8 cellular contexts compared by ENCODE assay signal in the genomic region with DNA sequence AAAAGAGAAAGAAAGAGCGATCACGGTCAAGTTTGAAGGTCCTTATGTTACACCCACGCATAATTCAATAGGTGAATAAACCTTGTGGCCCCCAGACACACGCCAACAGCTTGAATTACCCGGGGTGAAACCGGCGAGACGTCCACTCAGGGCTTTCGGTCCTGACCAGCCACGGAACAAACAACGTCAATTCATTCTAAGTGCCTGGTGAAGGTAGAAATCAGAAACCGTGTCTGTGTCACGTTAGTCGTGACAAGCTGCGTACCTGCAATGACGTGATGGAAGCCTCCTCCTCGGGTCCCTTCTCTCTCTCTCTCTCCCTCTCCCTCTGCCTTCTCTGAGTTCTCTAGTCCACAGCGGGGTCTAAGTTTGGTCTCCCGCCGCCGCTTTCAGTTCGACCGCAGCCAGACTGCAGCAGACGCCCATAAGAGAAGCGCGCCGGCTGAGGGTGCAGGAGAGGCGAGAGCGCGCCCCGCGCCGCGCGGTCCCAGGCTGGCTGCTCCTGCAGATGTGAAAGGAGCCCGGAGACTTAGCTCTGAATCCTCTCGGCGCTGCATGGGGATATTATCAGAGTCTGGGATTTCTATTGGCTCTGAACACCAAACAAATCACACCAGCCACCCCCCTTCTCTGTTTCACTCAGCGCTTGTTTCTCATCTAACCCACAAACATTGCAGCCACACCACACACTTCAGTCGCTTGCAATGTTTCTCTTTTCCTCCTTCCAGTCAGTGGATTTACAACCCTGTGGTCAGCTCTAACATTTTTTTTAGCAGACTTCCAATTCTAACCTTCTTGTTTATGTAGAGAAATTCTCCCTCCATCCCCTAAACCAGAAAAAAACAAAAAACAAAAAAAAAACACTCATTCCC. TPM values are rescaled to one million over a fixed set of nuclear protein-coding genes. Genes with fewer than 3 reads are reported as not detected.
DNase-seq lines count a peak whose midpoint lies in the region; ATAC-seq and TF ChIP-seq lines count a peak whose summit lies in the region.

A gene (minus strand): TSS at position 537 of the 872 bp plus-strand sequence. CDS start 118,680 bp downstream, outside the sequence.

- peak within 1 kb of the TSS; percentile 3 to 26; a peak in 2 of 4 replicates for H3K27ac ChIP-seq in SK-N-SH (ENCODE audit: low read depth in 2 of 2, low read length in 1 of 2)
- H3K27ac ChIP-seq in body of pancreas: no peak within 1 kb of the TSS

- 3% methylated on average over 40 of the region's 40 CpGs for WGBS in SK-N-SH (ENCODE audit: low lambda C conversion rate)
- 1% methylated on average over 40 of the region's 40 CpGs for WGBS in body of pancreas, 2 donors

- H3K27me3 ChIP-seq in SK-N-SH (ENCODE audit: insufficient read depth): no peaks in the 10 kb centered on the region
- H3K27me3 ChIP-seq in body of pancreas: no peaks in the 10 kb centered on the region
- H3K27me3 ChIP-seq in skeletal muscle satellite cell (ENCODE audit: control insufficient read depth, insufficient read depth, low read length): peaks cover 29% of the 10 kb centered on the region

- H3F3A ChIP-seq in SK-N-SH (replicated peaks; ENCODE audit: insufficient read depth): peaks cover 7% of the 10 kb centered on the region

- no peaks in the 10 kb centered on the region for H3K36me3 ChIP-seq in SK-N-SH (replicated peaks in 1 of 2; ENCODE audit: control insufficient read depth in 1 of 2, insufficient read depth in 2 of 2, low read length in 1 of 2)
- H3K36me3 ChIP-seq in body of pancreas (replicated peaks in 1 of 2; ENCODE audit: insufficient read depth in 1 of 2, low read depth in 2 of 2): no peaks in the 10 kb centered on the region
- H3K36me3 ChIP-seq in skeletal muscle satellite cell (ENCODE audit: insufficient read depth, low read length): no peaks in the 10 kb centered on the region

- H3K4me2 ChIP-seq in SK-N-SH (peak within 1 kb of the TSS; percentile 85), skeletal muscle satellite cell (ENCODE audit: low read length) (peak within 1 kb of the TSS; percentile 85)

- TF ChIP-seq CTCF in SK-N-SH (IDR thresholded peaks at IDR 0.05): no peak
- no peak for TF ChIP-seq CTCF in body of pancreas (IDR thresholded peaks at IDR 0.05)

- POLR2A ChIA-PET in SK-N-SH (lab: Yijun Ruan, JAX): no interaction called here

- no peak for TF ChIP-seq EP300 in SK-N-SH (IDR thresholded peaks at IDR 0.05; ENCODE audit: borderline replicate concordance in 1 of 2, low read depth in 1 of 2, low read length in 1 of 2)

- CTCF ChIA-PET in SK-N-SH (lab: Yijun Ruan, JAX): interaction anchor here (0.9 to 3.2 kb wide), 4 partner anchors 80 to 423 kb away, joined by 3 to 18 read pairs (median 4); no protein-coding TSS in a partner anchor

- H4K20me1 ChIP-seq in SK-N-SH (ENCODE audit: insufficient read depth): no peaks in the 10 kb centered on the region

- H3K79me2 ChIP-seq in SK-N-SH (ENCODE audit: insufficient read depth): no peaks in the 10 kb centered on the region

- TF ChIP-seq POLR2A in body of pancreas (IDR thresholded peaks at IDR 0.05): no peak

- H3K4me1 ChIP-seq in SK-N-SH (ENCODE audit: control insufficient read depth in 1 of 2, insufficient read depth in 2 of 2, low read depth in 1 of 2, low read length in 1 of 2): peaks cover 0 to 7% of the 10 kb centered on the region in 2 experiments; a peak in 2 of 4 replicates
- peaks cover 5% of the 10 kb centered on the region for H3K4me1 ChIP-seq in body of pancreas
- peaks cover 5% of the 10 kb centered on the region for H3K4me1 ChIP-seq in skeletal muscle satellite cell (ENCODE audit: control insufficient read depth, insufficient read depth, low read length)

- no peaks in the 10 kb centered on the region for H3K9me2 ChIP-seq in SK-N-SH

- H3K4me3 ChIP-seq in SK-N-SH (ENCODE audit: low read depth in 2 of 2, low read length in 1 of 2) (peak within 1 kb of the TSS; percentile 72 to 75), body of pancreas (peak within 1 kb of the TSS; percentile 3 to 24), skeletal muscle satellite cell (ENCODE audit: low read length) (peak within 1 kb of the TSS; percentile 75)

- H3K9me3 ChIP-seq in SK-N-SH: no peaks in the 10 kb centered on the region
- no peaks in the 10 kb centered on the region for H3K9me3 ChIP-seq in body of pancreas
- no peaks in the 10 kb centered on the region for H3K9me3 ChIP-seq in skeletal muscle satellite cell (replicated peaks; ENCODE audit: low read length)

- H3K9ac ChIP-seq in SK-N-SH (peak within 1 kb of the TSS; percentile 29; the same call in 1 of the 2 replicates), skeletal muscle satellite cell (ENCODE audit: low read depth, low read length) (peak within 1 kb of the TSS; percentile 28)

- DNase-seq in COLO668 (lab: John Stamatoyannopoulos, UW; ENCODE audit: unreplicated experiment): peak; percentile 69
- peak; percentile 78 for DNase-seq in SK-N-SH
- peak; percentile 16 to 50 (median 26) for DNase-seq in body of pancreas
- peak; percentile 68 for DNase-seq in iPS-NIHi7 (ENCODE audit: extremely low spot score)

- intact Hi-C loops in body of pancreas (cut with DNase I): no loop called here

- no peak for TF ChIP-seq RAD21 in SK-N-SH (IDR thresholded peaks at IDR 0.05; ENCODE audit: low read length)

- ATAC-seq in GM19467 (IDR thresholded peaks at IDR 0.05; ENCODE audit: unreplicated experiment): peak; percentile 70
- ATAC-seq in HG03565 (IDR thresholded peaks at IDR 0.05; ENCODE audit: unreplicated experiment): peak; percentile 72
- ATAC-seq in body of pancreas: peak; percentile 56
- ATAC-seq in GM18873 (IDR thresholded peaks at IDR 0.05; ENCODE audit: low FRiP score, unreplicated experiment): no peak

- peak within 1 kb of the TSS; percentile 90 for H2AFZ ChIP-seq in SK-N-SH (ENCODE audit: low read depth)

TF ChIP-seq in SK-N-SH, 30 proteins besides CTCF, POLR2A, EP300 and RAD21 (continues in another document):
- TF ChIP-seq, protein P1, sequence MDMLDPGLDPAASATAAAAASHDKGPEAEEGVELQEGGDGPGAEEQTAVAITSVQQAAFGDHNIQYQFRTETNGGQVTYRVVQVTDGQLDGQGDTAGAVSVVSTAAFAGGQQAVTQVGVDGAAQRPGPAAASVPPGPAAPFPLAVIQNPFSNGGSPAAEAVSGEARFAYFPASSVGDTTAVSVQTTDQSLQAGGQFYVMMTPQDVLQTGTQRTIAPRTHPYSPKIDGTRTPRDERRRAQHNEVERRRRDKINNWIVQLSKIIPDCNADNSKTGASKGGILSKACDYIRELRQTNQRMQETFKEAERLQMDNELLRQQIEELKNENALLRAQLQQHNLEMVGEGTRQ (IDR thresholded peaks at IDR 0.05; ENCODE audit: borderline replicate concordance, low read depth, low read length): no peak
- TF ChIP-seq FOSL2 (IDR thresholded peaks at IDR 0.05; ENCODE audit: borderline replicate concordance, low read depth) (no peak), RFX5 (IDR thresholded peaks at IDR 0.05; ENCODE audit: low read length) (no peak), NRF1 (IDR thresholded peaks at IDR 0.05; ENCODE audit: low read depth, low read length) (no peak), FOXJ3 (CRISPR knock-in tag; IDR thresholded peaks at IDR 0.05) (no peak), MXI1 (IDR thresholded peaks at IDR 0.05; ENCODE audit: low read depth, low read length) (peak; percentile 54), RXRA (IDR thresholded peaks at IDR 0.05; ENCODE audit: borderline replicate concordance, low read depth) (no peak), ELF1 (IDR thresholded peaks at IDR 0.05) (no peak)
- TF ChIP-seq, protein P2, sequence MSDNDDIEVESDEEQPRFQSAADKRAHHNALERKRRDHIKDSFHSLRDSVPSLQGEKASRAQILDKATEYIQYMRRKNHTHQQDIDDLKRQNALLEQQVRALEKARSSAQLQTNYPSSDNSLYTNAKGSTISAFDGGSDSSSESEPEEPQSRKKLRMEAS (IDR thresholded peaks at IDR 0.05; ENCODE audit: low read depth): 0 out of 2 replicates have a peak, but pooled peaks have one; percentile 21
- TF ChIP-seq, protein P3, sequence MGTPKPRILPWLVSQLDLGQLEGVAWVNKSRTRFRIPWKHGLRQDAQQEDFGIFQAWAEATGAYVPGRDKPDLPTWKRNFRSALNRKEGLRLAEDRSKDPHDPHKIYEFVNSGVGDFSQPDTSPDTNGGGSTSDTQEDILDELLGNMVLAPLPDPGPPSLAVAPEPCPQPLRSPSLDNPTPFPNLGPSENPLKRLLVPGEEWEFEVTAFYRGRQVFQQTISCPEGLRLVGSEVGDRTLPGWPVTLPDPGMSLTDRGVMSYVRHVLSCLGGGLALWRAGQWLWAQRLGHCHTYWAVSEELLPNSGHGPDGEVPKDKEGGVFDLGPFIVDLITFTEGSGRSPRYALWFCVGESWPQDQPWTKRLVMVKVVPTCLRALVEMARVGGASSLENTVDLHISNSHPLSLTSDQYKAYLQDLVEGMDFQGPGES (IDR thresholded peaks at IDR 0.05; ENCODE audit: low read depth, low read length): no peak
- TF ChIP-seq, protein P4, sequence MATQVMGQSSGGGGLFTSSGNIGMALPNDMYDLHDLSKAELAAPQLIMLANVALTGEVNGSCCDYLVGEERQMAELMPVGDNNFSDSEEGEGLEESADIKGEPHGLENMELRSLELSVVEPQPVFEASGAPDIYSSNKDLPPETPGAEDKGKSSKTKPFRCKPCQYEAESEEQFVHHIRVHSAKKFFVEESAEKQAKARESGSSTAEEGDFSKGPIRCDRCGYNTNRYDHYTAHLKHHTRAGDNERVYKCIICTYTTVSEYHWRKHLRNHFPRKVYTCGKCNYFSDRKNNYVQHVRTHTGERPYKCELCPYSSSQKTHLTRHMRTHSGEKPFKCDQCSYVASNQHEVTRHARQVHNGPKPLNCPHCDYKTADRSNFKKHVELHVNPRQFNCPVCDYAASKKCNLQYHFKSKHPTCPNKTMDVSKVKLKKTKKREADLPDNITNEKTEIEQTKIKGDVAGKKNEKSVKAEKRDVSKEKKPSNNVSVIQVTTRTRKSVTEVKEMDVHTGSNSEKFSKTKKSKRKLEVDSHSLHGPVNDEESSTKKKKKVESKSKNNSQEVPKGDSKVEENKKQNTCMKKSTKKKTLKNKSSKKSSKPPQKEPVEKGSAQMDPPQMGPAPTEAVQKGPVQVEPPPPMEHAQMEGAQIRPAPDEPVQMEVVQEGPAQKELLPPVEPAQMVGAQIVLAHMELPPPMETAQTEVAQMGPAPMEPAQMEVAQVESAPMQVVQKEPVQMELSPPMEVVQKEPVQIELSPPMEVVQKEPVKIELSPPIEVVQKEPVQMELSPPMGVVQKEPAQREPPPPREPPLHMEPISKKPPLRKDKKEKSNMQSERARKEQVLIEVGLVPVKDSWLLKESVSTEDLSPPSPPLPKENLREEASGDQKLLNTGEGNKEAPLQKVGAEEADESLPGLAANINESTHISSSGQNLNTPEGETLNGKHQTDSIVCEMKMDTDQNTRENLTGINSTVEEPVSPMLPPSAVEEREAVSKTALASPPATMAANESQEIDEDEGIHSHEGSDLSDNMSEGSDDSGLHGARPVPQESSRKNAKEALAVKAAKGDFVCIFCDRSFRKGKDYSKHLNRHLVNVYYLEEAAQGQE (IDR thresholded peaks at IDR 0.05; ENCODE audit: low read depth, low read length): no peak

RNA-seq across cellular contexts. Expression of the gene that starts here (rescaled TPM):
- 0.94 and 1.5 TPM in 2 replicates for polyA plus RNA-seq in SK-N-SH (2012; rRNA removed)
- 1.2 and 1.3 TPM in 2 replicates for polyA plus RNA-seq in SK-N-SH (2012; cell fraction: cytosol; rRNA removed)
- 0.87 and 0.88 TPM in 2 replicates for polyA plus RNA-seq in SK-N-SH (2012; cell fraction: nucleus; rRNA removed)
- under 1 TPM in 1 of 2 donors, not detected in 1; under 0.01 TPM for total RNA-seq in body of pancreas
- 2.0 and 2.6 TPM in 2 replicates for total RNA-seq in skeletal muscle satellite cell (2012; rRNA removed)

Comparison
In these comparisons a context has a peak if more than half of its experiments do, and no peak if none do; other contexts are left out.
1. Peak in DNase-seq, ATAC-seq and H3K4me3 ChIP-seq in body of pancreas; RNA of the gene not detected or under 1 TPM.
2. DNase-seq: peak in every context shown above with its lines; median percentile 78 in SK-N-SH; 69 in COLO668; 68 in iPS-NIHi7; 26 in body of pancreas.
3. H3K27ac ChIP-seq: peak in SK-N-SH (2 of 2); none in body of pancreas (0 of 4).
4. H3K4me3 ChIP-seq: peak in every context shown above with its lines; median percentile 75 in skeletal muscle satellite cell; 74 in SK-N-SH; 14 in body of pancreas.